Comparison of ENCODE assay signal across 8 cellular contexts in genomic region chr12:5003025-5003666, GRCh38.
DNase-seq lines count a peak whose midpoint lies in the region; ATAC-seq and TF ChIP-seq lines count a peak whose summit lies in the region.

No MANE protein-coding gene starts in this region.

- ATAC-seq in GM18498 (IDR thresholded peaks at IDR 0.05; ENCODE audit: unreplicated experiment) (peak; percentile 58), GM19463 (IDR thresholded peaks at IDR 0.05; ENCODE audit: unreplicated experiment) (no peak)

- TF ChIP-seq CTCF in brain microvascular endothelial cell (IDR thresholded peaks at IDR 0.05; ENCODE audit: low read depth, low read length, missing control alignments) = peak; percentile 100

- H3K36me3 ChIP-seq in brain microvascular endothelial cell (replicated peaks) = no peaks in the 10 kb centered on the region

- DNase-seq in AG08395 (ENCODE audit: low spot score) = peak; percentile 85
- peak; percentile 69 for DNase-seq in LoVo (ENCODE audit: low spot score)
- DNase-seq in RKO (ENCODE audit: low spot score) = peak; percentile 72
- peak; percentile 53 for DNase-seq in brain microvascular endothelial cell
- peak; percentile 85 for DNase-seq in iPS-NIHi11 (ENCODE audit: low spot score)
- DNase-seq in stimulated activated CD4-positive, alpha-beta T cell treated with anti-CD3 and anti-CD28 coated beads, Interleukin-12 subunit alpha, Interleukin-12 subunit beta, amount 100 ng/mL, for 4 hours = peak; percentile 27

- in situ Hi-C loops in brain microvascular endothelial cell (cut with HindIII; ENCODE audit: low pct_ligation_motif_present, low sequenced_read_pairs) = no loop called here

- no peaks in the 10 kb centered on the region for H3K27me3 ChIP-seq in brain microvascular endothelial cell (replicated peaks)

- H3K27ac ChIP-seq in brain microvascular endothelial cell = no peak overlapping the region

- H3K4me3 ChIP-seq in brain microvascular endothelial cell (ENCODE audit: low read depth, low read length) = no peak overlapping the region

Comparison
In these comparisons a context has a peak if more than half of its experiments do, and no peak if none do; other contexts are left out.
1. DNase-seq: peak in every context shown above with its lines; median percentile 85 in AG08395; 85 in iPS-NIHi11; 72 in RKO; 69 in LoVo; 53 in brain microvascular endothelial cell; 27 in stimulated activated CD4-positive, alpha-beta T cell treated with anti-CD3 and anti-CD28 coated beads, Interleukin-12 subunit alpha, Interleukin-12 subunit beta, amount 100 ng/mL, for 4 hours.